In genomic region chr9:131731237-131731995, GRCh38 we compare ENCODE assay signal across 10 cellular contexts. TPM values are rescaled to one million over a fixed set of nuclear protein-coding genes. Genes with fewer than 3 reads are reported as not detected.
DNase-seq lines count a peak whose midpoint lies in the region; ATAC-seq, FAIRE-seq and TF ChIP-seq lines count a peak whose summit lies in the region.
"Had no signal": no experiment of that assay in that cellular context is flagged by ENCODE, and none has a peak within 500 bp of the region (broad histone marks: within the 10 kb centered on the region; RNA-seq: fewer than 3 reads in every experiment).

No MANE protein-coding gene starts in this region.

- POLR2A ChIA-PET in activated CD8-positive, alpha-beta T cell treated with anti-CD3 and anti-CD28 coated beads, Interleukin-2, amount 10 ng/mL, durations not matched to agents 7 days and 5 days (lab: Charles Lee): interaction anchor here (0.6 to 4.9 kb wide), 16 partner anchors 12 to 475 kb away, joined by 3 to 44 read pairs (median 3); no protein-coding TSS in a partner anchor

- H3K36me3 Mint-ChIP-seq in activated CD8-positive, alpha-beta T cell treated with anti-CD3 and anti-CD28 coated beads, Interleukin-2, amount 10 ng/mL, durations not matched to agents 7 days and 5 days (ENCODE audit: low read depth): peaks cover 37% of the 10 kb centered on the region

- ATAC-seq in activated CD8-positive, alpha-beta T cell treated with anti-CD3 and anti-CD28 coated beads, Interleukin-2, amount 10 ng/mL, durations not matched to agents 7 days and 5 days: peak; percentile 41

- DNase-seq in activated gamma-delta T cell treated with Interleukin-2 at 50 U/mL for 16 hours (peak; percentile 31), activated gamma-delta T cell (lab: John Stamatoyannopoulos, UW) (no peak), kidney (peak; percentile 23), pons (ENCODE audit: low spot score) (no peak), NCI-H69 (lab: John Stamatoyannopoulos, UW) (no peak), NCI-H2107 (lab: John Stamatoyannopoulos, UW) (no peak)
- DNase-seq in activated CD8-positive, alpha-beta T cell treated with anti-CD3 and anti-CD28 coated beads, Interleukin-2, amount 10 ng/mL, durations not matched to agents 7 days and 5 days: peak; percentile 80
- DNase-seq: cerebellar nuclear complex had no signal

- intact Hi-C loops in kidney (cut with DNase I): loop anchor here (10.0 kb wide), 1 partner anchor 87 kb away; no protein-coding TSS in a partner anchor

- H3K9me3 ChIP-seq in kidney (ENCODE audit: control insufficient read depth in 1 of 2, low read length in 2 of 2) (no peaks in the 10 kb centered on the region), thymus (ENCODE audit: control insufficient read depth) (no peaks in the 10 kb centered on the region)

- TF ChIP-seq CTCF in kidney (IDR thresholded peaks at IDR 0.05; ENCODE audit: borderline replicate concordance, extremely low read depth, insufficient read depth): no peak

- H3K4me3 ChIP-seq in kidney (ENCODE audit: low read length in 2 of 2) (no peak overlapping the region), thymus (ENCODE audit: low read length) (no peak overlapping the region)

- H3K9me3 Mint-ChIP-seq in activated CD8-positive, alpha-beta T cell treated with anti-CD3 and anti-CD28 coated beads, Interleukin-2, amount 10 ng/mL, durations not matched to agents 7 days and 5 days (ENCODE audit: insufficient read depth): no peaks in the 10 kb centered on the region

- CTCF ChIA-PET in activated CD8-positive, alpha-beta T cell treated with anti-CD3 and anti-CD28 coated beads, Interleukin-2, amount 10 ng/mL, durations not matched to agents 7 days and 5 days (lab: Charles Lee): interaction anchor here (0.9 to 4.2 kb wide), 16 partner anchors 8 to 146 kb away, joined by 3 to 55 read pairs (median 5); partner anchors contain the start of gene RAPGEF1

- H3K27ac Mint-ChIP-seq in activated CD8-positive, alpha-beta T cell treated with anti-CD3 and anti-CD28 coated beads, Interleukin-2, amount 10 ng/mL, durations not matched to agents 7 days and 5 days: peak overlapping the region; percentile 95

- no peak overlapping the region for H3K9ac ChIP-seq in kidney (ENCODE audit: low read length in 2 of 2)
- H3K9ac ChIP-seq: parathyroid adenoma had no signal

- peaks cover 98% of the 10 kb centered on the region for H3K4me1 Mint-ChIP-seq in activated CD8-positive, alpha-beta T cell treated with anti-CD3 and anti-CD28 coated beads, Interleukin-2, amount 10 ng/mL, durations not matched to agents 7 days and 5 days (ENCODE audit: low read depth)

- H3K27me3 Mint-ChIP-seq in activated CD8-positive, alpha-beta T cell treated with anti-CD3 and anti-CD28 coated beads, Interleukin-2, amount 10 ng/mL, durations not matched to agents 7 days and 5 days (ENCODE audit: low read depth): no peaks in the 10 kb centered on the region

- WGBS in thymus: 41% methylated on average over 12 of the region's 12 CpGs

- FAIRE-seq in kidney (lab: Jason Lieb, UNC): no peak

- H3K4me3 Mint-ChIP-seq in activated CD8-positive, alpha-beta T cell treated with anti-CD3 and anti-CD28 coated beads, Interleukin-2, amount 10 ng/mL, durations not matched to agents 7 days and 5 days: peak overlapping the region; percentile 68

- H3K36me3 ChIP-seq in kidney (ENCODE audit: control insufficient read depth in 1 of 2, insufficient read depth in 2 of 2, low read length in 2 of 2): no peaks in the 10 kb centered on the region
- peaks cover 4% of the 10 kb centered on the region for H3K36me3 ChIP-seq in thymus (ENCODE audit: control insufficient read depth, insufficient read depth)

- H3K27ac ChIP-seq in kidney (ENCODE audit: low read depth in 2 of 2, low read length in 2 of 2): peak overlapping the region; percentile 23 to 24
- H3K27ac ChIP-seq in thymus (ENCODE audit: low read depth): peak overlapping the region; percentile 82
- H3K27ac ChIP-seq: parathyroid adenoma had no signal

- no peaks in the 10 kb centered on the region for H3K27me3 ChIP-seq in thymus (ENCODE audit: control insufficient read depth, insufficient read depth)

- H3K4me1 ChIP-seq in kidney (ENCODE audit: control insufficient read depth in 1 of 2, insufficient read depth in 1 of 2, low read depth in 1 of 2, low read length in 2 of 2) (peaks cover 56 to 58% of the 10 kb centered on the region in 2 donors), thymus (ENCODE audit: control insufficient read depth, insufficient read depth, low read length) (peaks cover 74% of the 10 kb centered on the region)
- H3K4me1 ChIP-seq: parathyroid adenoma had no signal

RNA-seq across cellular contexts. Expression of gene RAPGEF1, which starts 8.5 kb away (rescaled TPM):
- 100 to 1,000 TPM; 128 TPM for total RNA-seq in activated CD8-positive, alpha-beta T cell treated with anti-CD3 and anti-CD28 coated beads, Interleukin-2, amount 10 ng/mL, durations not matched to agents 7 days and 5 days
- 79.7 TPM for total RNA-seq in kidney
- 15.5 TPM for polyA plus RNA-seq in kidney (ENCODE audit: insufficient read depth, low read depth, low replicate concordance)
- 25.9 TPM for polyA plus RNA-seq in thymus

Comparison
In these comparisons a context has a peak if more than half of its experiments do, and no peak if none do; other contexts are left out.
1. DNase-seq: peak in activated gamma-delta T cell treated with Interleukin-2 at 50 U/mL for 16 hours (single experiment), activated CD8-positive, alpha-beta T cell treated with anti-CD3 and anti-CD28 coated beads, Interleukin-2, amount 10 ng/mL, durations not matched to agents 7 days and 5 days (single experiment) and kidney (single experiment); none in activated gamma-delta T cell (single experiment), pons (single experiment), NCI-H69 (single experiment) and NCI-H2107 (single experiment).